In the genomic region with DNA sequence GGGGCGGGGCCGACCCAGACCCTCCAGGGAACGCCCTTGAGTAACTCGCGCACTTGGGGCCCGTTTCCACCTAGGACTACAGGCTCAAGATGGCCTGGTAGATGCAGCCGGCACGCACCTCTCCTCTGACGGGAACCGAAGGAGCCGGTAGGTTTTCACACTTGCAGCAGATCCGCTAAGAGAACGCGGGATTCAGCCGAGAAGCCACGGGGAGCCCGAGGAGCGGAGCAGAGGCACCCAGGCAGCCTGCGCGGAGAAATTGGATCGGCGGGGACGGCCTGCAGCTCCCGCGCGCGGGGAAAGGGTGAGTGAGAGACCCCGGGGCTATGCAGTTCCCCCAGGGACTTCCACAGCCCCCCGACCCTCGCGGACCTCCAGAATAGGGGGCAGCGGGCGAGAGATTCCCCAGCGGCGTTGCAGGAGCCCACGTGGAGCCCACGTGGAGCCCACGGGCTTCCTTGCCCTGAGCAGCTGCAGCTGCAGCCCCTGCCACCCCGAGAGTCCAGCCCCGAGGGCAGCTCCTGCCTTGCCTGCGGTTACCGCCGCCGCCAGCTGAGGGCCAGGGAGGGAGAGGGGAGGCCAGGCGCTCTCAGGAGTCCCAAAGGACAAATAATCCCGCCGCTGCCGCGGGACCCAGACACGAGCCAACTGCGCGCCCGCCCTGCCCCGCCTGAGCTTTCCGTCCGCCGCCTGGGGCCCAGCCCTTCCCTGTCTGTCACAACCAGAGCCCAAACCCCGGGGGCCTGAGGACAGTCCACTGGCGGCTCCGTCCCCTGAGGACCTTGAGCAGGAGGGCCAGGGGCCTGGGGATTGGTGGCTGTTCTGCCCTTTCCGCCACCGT, we compare ENCODE assay signal across 8 cellular contexts. TPM values are rescaled to one million over a fixed set of nuclear protein-coding genes. Genes with fewer than 3 reads are reported as not detected.
DNase-seq lines count a peak whose midpoint lies in the region; ATAC-seq, FAIRE-seq and TF ChIP-seq lines count a peak whose summit lies in the region.

No MANE protein-coding gene starts in this region.

- H3K9me3 ChIP-seq in neural cell (ENCODE audit: low read length) (peaks cover 3% of the 10 kb centered on the region), transverse colon (no peaks in the 10 kb centered on the region)

- intact Hi-C loops in transverse colon (cut with DNase I; ENCODE audit: low total_unique reads): no loop called here

- H3K36me3 ChIP-seq in BJ (ENCODE audit: control insufficient read depth, insufficient read depth, low read length): no peaks in the 10 kb centered on the region
- H3K36me3 ChIP-seq in neural cell (ENCODE audit: insufficient read depth, low read length): no peaks in the 10 kb centered on the region
- no peaks in the 10 kb centered on the region for H3K36me3 ChIP-seq in transverse colon

- no peak overlapping the region for H3K4me2 ChIP-seq in neural cell (ENCODE audit: low read length)

- no peak for TF ChIP-seq RAD21 in neural cell (conservative IDR thresholded peaks at IDR 0.05)

- H3K27me3 ChIP-seq in BJ (ENCODE audit: control insufficient read depth, insufficient read depth, low read length) (peaks cover 5% of the 10 kb centered on the region), neural cell (ENCODE audit: insufficient read depth, low read depth, low read length) (peaks cover 16% of the 10 kb centered on the region), transverse colon (peaks cover 62% of the 10 kb centered on the region)

- H3K9ac ChIP-seq in neural cell (ENCODE audit: low read length): peak overlapping the region; percentile 3

- H3K79me2 ChIP-seq in neural cell (replicated peaks; ENCODE audit: insufficient read depth, low read length): no peaks in the 10 kb centered on the region

- 11% methylated on average over 42 of the region's 62 CpGs; no CpG with 5 or more reads in 1 of the 2 donors for WGBS in transverse colon (ENCODE audit: low coverage in 1 of 2), 2 donors

- TF ChIP-seq EP300 in neural cell (conservative IDR thresholded peaks at IDR 0.05; ENCODE audit: poor library complexity, severe bottlenecking): no peak
- no peak for TF ChIP-seq EP300 in transverse colon (IDR thresholded peaks at IDR 0.05; ENCODE audit: low read depth)

- no peak overlapping the region for H2AFZ ChIP-seq in neural cell (ENCODE audit: low read depth, low read length)

- ATAC-seq in esophagus mucosa (peak; percentile 95), GM21423 (IDR thresholded peaks at IDR 0.05; ENCODE audit: unreplicated experiment) (no peak)

- H3F3A ChIP-seq in neural cell (ENCODE audit: insufficient read depth, low read length, poor library complexity, severe bottlenecking): no peaks in the 10 kb centered on the region

- no peak overlapping the region for H3K27ac ChIP-seq in neural cell (ENCODE audit: low read length)
- peak overlapping the region in 1 of 4 donors; percentile 53 for H3K27ac ChIP-seq in transverse colon

- TF ChIP-seq CTCF in BJ (IDR thresholded peaks at IDR 0.05; ENCODE audit: insufficient read depth, low read depth, low read length) (0 out of 2 replicates have a peak, but pooled peaks have one; percentile 6), neural cell (IDR thresholded peaks at IDR 0.05; ENCODE audit: poor library complexity, severe bottlenecking) (no peak), transverse colon (IDR thresholded peaks at IDR 0.05) (no peak)

- no peak for DNase-seq in BJ (ENCODE audit: low read depth)
- peak; percentile 50 for DNase-seq in HTR-8/SVneo (ENCODE audit: insufficient read length, low spot score)
- peak; percentile 66 to 73 for DNase-seq in activated CD4-positive, alpha-beta T cell treated with anti-CD3 and anti-CD28 coated beads, Interleukin-2, amount 50 U/mL, for 48 hours
- peak; percentile 85 for DNase-seq in transverse colon
- no peak for DNase-seq in KBM-7

- POLR2A ChIA-PET in BJ (lab: Charles Lee): no interaction called here

- in situ Hi-C loops in transverse colon (cut with MboI; ENCODE audit: low pct_ligation_motif_present in 1 of 4, low pct_unique_long_range_greater_than_20kb in 1 of 4, low sequenced_read_pairs in 3 of 4): no loop called here
- in situ Hi-C loops in KBM-7 (cut with MboI; ENCODE audit: low pct_unique_long_range_greater_than_20kb, low sequenced_read_pairs): no loop called here

- peak; percentile 21 for TF ChIP-seq POLR2A in transverse colon (IDR thresholded peaks at IDR 0.05)

- no peaks in the 10 kb centered on the region for H3K9me2 ChIP-seq in neural cell (ENCODE audit: insufficient read depth, low read length)

- H3K4me1 ChIP-seq in transverse colon: peaks cover 0 to 14% (median 8%) of the 10 kb centered on the region in 4 donors

- FAIRE-seq in HTR-8/SVneo (lab: Jason Lieb, UNC): no peak

- peak overlapping the region; percentile 42 for H3K4me3 ChIP-seq in BJ (ENCODE audit: low read depth, low read length)
- peak overlapping the region; percentile 62 for H3K4me3 ChIP-seq in neural cell (ENCODE audit: low read length)
- peak overlapping the region; percentile 18 to 53 (median 36) for H3K4me3 ChIP-seq in transverse colon

- CTCF ChIA-PET in BJ (lab: Yijun Ruan, JAX): interaction anchor here (1.0 to 1.8 kb wide), 2 partner anchors 11 to 18 kb away, joined by 3 to 5 read pairs; no protein-coding TSS in a partner anchor

- H4K20me1 ChIP-seq in neural cell (ENCODE audit: insufficient read depth): no peaks in the 10 kb centered on the region

TF ChIP-seq in neural cell, 6 proteins besides CTCF, POLR2A, EP300 and RAD21:
- TF ChIP-seq POLR2AphosphoS5 (IDR thresholded peaks at IDR 0.05): no peak

RNA-seq across cellular contexts. Expression of gene IFT22, which starts 13.1 kb away (rescaled TPM):
- polyA plus RNA-seq in BJ (2011; rRNA removed) (59.0 and 65.2 TPM in 2 replicates), neural cell (50.9 TPM in 2 replicates)
- 16.2 and 23.6 TPM in 2 replicates for polyA minus RNA-seq in BJ (2011; rRNA and poly(A)+ RNA removed)
- total RNA-seq in esophagus mucosa (10.4 TPM), transverse colon (10 to 100 TPM in 3 of 4 donors, 1 to 10 TPM in 1; 9.4 to 30.6 (median 11.3) TPM)
- 56.4 and 61.8 TPM in 2 replicates for polyA minus RNA-seq in neural cell

RNA-seq across cellular contexts. Expression of gene COL26A1, which starts 54.2 kb away (rescaled TPM):
- polyA plus RNA-seq in BJ (2011; rRNA removed): 0.29 and 0.48 TPM in 2 replicates
- 0.41 and 0.66 TPM in 2 replicates for polyA minus RNA-seq in BJ (2011; rRNA and poly(A)+ RNA removed)
- total RNA-seq in esophagus mucosa: not detected
- 36.6 and 39.0 TPM in 2 replicates for polyA plus RNA-seq in neural cell
- polyA minus RNA-seq in neural cell: 40.1 and 43.8 TPM in 2 replicates
- total RNA-seq in transverse colon: not detected

Comparison
In these comparisons a context has a peak if more than half of its experiments do, and no peak if none do; other contexts are left out.
1. DNase-seq: peak in HTR-8/SVneo (single experiment), activated CD4-positive, alpha-beta T cell treated with anti-CD3 and anti-CD28 coated beads, Interleukin-2, amount 50 U/mL, for 48 hours (2 of 2) and transverse colon (single experiment); none in BJ (single experiment) and KBM-7 (single experiment).
2. Peak in every context shown above with its lines, with median percentiles within 50 percentile points of each other: H3K4me3 ChIP-seq.